17 cellular contexts compared by ENCODE assay signal in genomic region chr2:186772579-186772978, GRCh38.
DNase-seq lines count a peak whose midpoint lies in the region; ATAC-seq and TF ChIP-seq lines count a peak whose summit lies in the region.
"Had no signal": no experiment of that assay in that cellular context is flagged by ENCODE, and none has a peak within 500 bp of the region (broad histone marks: within the 10 kb centered on the region; RNA-seq: fewer than 3 reads in every experiment).

No MANE protein-coding gene starts in this region.

- H3K14ac ChIP-seq in neuronal stem cell (ENCODE audit: low read length) = no peak overlapping the region

- H3K4me2 ChIP-seq in PC-9 = peak overlapping the region; percentile 75
- H3K4me2 ChIP-seq in neuronal stem cell (ENCODE audit: insufficient read depth, low read length, poor library complexity, severe bottlenecking) = no peak overlapping the region

- H4K8ac ChIP-seq in neuronal stem cell (ENCODE audit: low read depth, low read length) = no peak overlapping the region

- H3K36me3 ChIP-seq in Caco-2 (ENCODE audit: control insufficient read depth, insufficient read depth, low read length) (no peaks in the 10 kb centered on the region), PC-9 (ENCODE audit: low read depth) (no peaks in the 10 kb centered on the region), neuronal stem cell (replicated peaks in 1 of 2; ENCODE audit: control insufficient read depth in 2 of 2, insufficient read depth in 2 of 2, low read length in 2 of 2) (no peaks in the 10 kb centered on the region)

- DNase-seq in Caco-2 = no peak
- DNase-seq in PC-9 = no peak
- DNase-seq in neuronal stem cell (ENCODE audit: low spot score) = no peak
- no peak for DNase-seq in AG08396 (ENCODE audit: low spot score)
- no peak for DNase-seq in SHP77 treated with DMSO at 0.1 percent for 48 hours (lab: John Stamatoyannopoulos, UW)
- no peak for DNase-seq in cerebellar nuclear complex (lab: John Stamatoyannopoulos, UW)
- DNase-seq: C1 segment of cervical spinal cord, DMS79 treated with DMSO at 0.1 percent for 48 hours, NCI-H1105, NCI-H1694 treated with DMSO at 0.1 percent for 48 hours, NCI-H526, SW 1271, T-helper 2 cell had no signal

- H3K27ac Mint-ChIP-seq in Caco-2 (ENCODE audit: unreplicated experiment) = peak overlapping the region; percentile 88

- no CpG with 5 or more reads among the region's 3 CpGs for WGBS in neuronal stem cell (ENCODE audit: extremely low coverage in 2 of 2, insufficient read length in 2 of 2, insufficient replicate concordance in 1 of 2), 2 donors

- no peak overlapping the region for H3K9ac ChIP-seq in neuronal stem cell (ENCODE audit: low read depth, low read length, poor library complexity)

- POLR2A ChIA-PET in Caco-2 (lab: Charles Lee) = no interaction called here
- POLR2A ChIA-PET in PC-9 (lab: Charles Lee; ENCODE audit: unreplicated experiment) = interaction anchor here (0.9 kb wide), 1 partner anchor 21 kb away, joined by 3 read pairs; no protein-coding TSS in a partner anchor

- CTCF ChIA-PET in Caco-2 (lab: Charles Lee) = interaction anchor here (1.6 kb wide), 1 partner anchor 9 kb away, joined by 4 read pairs; no protein-coding TSS in a partner anchor
- CTCF ChIA-PET in PC-9 (lab: Charles Lee) = interaction anchor here (0.5 kb wide), 1 partner anchor 10 kb away, joined by 3 read pairs; no protein-coding TSS in a partner anchor

- H2AK5ac ChIP-seq in neuronal stem cell (ENCODE audit: low read depth, low read length) = no peak overlapping the region

- intact Hi-C loops in Caco-2 (cut with micrococcal nuclease; ENCODE audit: unreplicated experiment) (loop anchor here (1.0 to 5.0 kb wide), 2 partner anchors 55 to 78 kb away; partner anchors contain the start of gene FAM171B), PC-9 (cut with micrococcal nuclease; ENCODE audit: unreplicated experiment) (loop anchor here (5.0 kb wide), 2 partner anchors 90 to 285 kb away; partner anchors contain the start of gene ZC3H15)

- H2AFZ ChIP-seq in PC-9 = no peak overlapping the region
- peak overlapping the region; percentile 7 for H2AFZ ChIP-seq in neuronal stem cell (ENCODE audit: low read length)

- H3K4me3 ChIP-seq in Caco-2 (ENCODE audit: low read depth, low read length) = no peak overlapping the region
- peak overlapping the region; percentile 42; the same call in 1 of the 2 replicates for H3K4me3 ChIP-seq in PC-9
- H3K4me3 ChIP-seq in neuronal stem cell (ENCODE audit: low read length in 2 of 2) = no peak overlapping the region
- H3K4me3 ChIP-seq: A549 had no signal

- H2BK120ac ChIP-seq in neuronal stem cell (ENCODE audit: low read depth, low read length) = no peak overlapping the region

- no peaks in the 10 kb centered on the region for H4K20me1 ChIP-seq in PC-9 (ENCODE audit: insufficient read depth)

- no peaks in the 10 kb centered on the region for H3K27me3 Mint-ChIP-seq in Caco-2 (ENCODE audit: insufficient read depth, unreplicated experiment)

- H3K9me3 Mint-ChIP-seq in Caco-2 (ENCODE audit: unreplicated experiment) = peaks cover 27% of the 10 kb centered on the region

- H3K4me1 Mint-ChIP-seq in Caco-2 (ENCODE audit: low read depth, unreplicated experiment) = peaks cover 30% of the 10 kb centered on the region

- peak overlapping the region; percentile 42 for H3K4me3 Mint-ChIP-seq in Caco-2 (ENCODE audit: unreplicated experiment)
- H3K4me3 Mint-ChIP-seq: H9 had no signal

- H3K27me3 ChIP-seq in Caco-2 (replicated peaks; ENCODE audit: control insufficient read depth, insufficient read depth, low read length) (no peaks in the 10 kb centered on the region), PC-9 (ENCODE audit: insufficient read depth, low read depth) (no peaks in the 10 kb centered on the region), neuronal stem cell (ENCODE audit: control insufficient read depth in 3 of 3, insufficient read depth in 3 of 3, low read depth in 1 of 3, low read length in 3 of 3) (no peaks in the 10 kb centered on the region)

- no peaks in the 10 kb centered on the region for H3K9me2 ChIP-seq in PC-9 (ENCODE audit: insufficient read depth)

- no peak overlapping the region for H3K4ac ChIP-seq in neuronal stem cell (ENCODE audit: low read length)

- no peak overlapping the region for H2BK15ac ChIP-seq in neuronal stem cell (ENCODE audit: low read length)

- H3K9me3 ChIP-seq in Caco-2 (peaks cover 13% of the 10 kb centered on the region), PC-9 (ENCODE audit: insufficient read depth, low read depth) (no peaks in the 10 kb centered on the region; the same call in 1 of the 2 replicates), neuronal stem cell (replicated peaks in 1 of 2; ENCODE audit: control insufficient read depth in 2 of 2, insufficient read depth in 1 of 2, low read depth in 1 of 2, low read length in 2 of 2) (peaks cover 0 to 8% of the 10 kb centered on the region in 2 donors)
- H3K9me3 ChIP-seq: A549 had no signal

- no peak overlapping the region for H4K91ac ChIP-seq in neuronal stem cell (ENCODE audit: low read depth, low read length, poor library complexity)

- H3K79me2 ChIP-seq in PC-9 (ENCODE audit: low read depth) = no peaks in the 10 kb centered on the region

- H2BK5ac ChIP-seq in neuronal stem cell (ENCODE audit: low read length) = no peak overlapping the region

- H3F3A ChIP-seq in PC-9 (ENCODE audit: insufficient read depth, low read depth) = peaks cover 20% of the 10 kb centered on the region

- BruUV-seq in Caco-2 (replicated peaks; lab: Mats Ljungman, UMichigan) (no TSS peak), PC-9 (replicated peaks; lab: Mats Ljungman, UMichigan) (no TSS peak)

- no peak overlapping the region for H2BK12ac ChIP-seq in neuronal stem cell (ENCODE audit: low read length)

- no peak overlapping the region for H3K23ac ChIP-seq in neuronal stem cell (ENCODE audit: low read depth, low read length, poor library complexity)

- H3K36me3 Mint-ChIP-seq in Caco-2 (ENCODE audit: insufficient read depth, unreplicated experiment) = no peaks in the 10 kb centered on the region

- peak; percentile 59 for ATAC-seq in GM19463 (IDR thresholded peaks at IDR 0.05; ENCODE audit: unreplicated experiment)
- ATAC-seq in HG03095 (IDR thresholded peaks at IDR 0.05; ENCODE audit: unreplicated experiment) = no peak

- no peak for TF ChIP-seq CTCF in Caco-2 (IDR thresholded peaks at IDR 0.05; ENCODE audit: insufficient read depth in 1 of 2, low read depth in 1 of 2, low read length in 1 of 2, severe bottlenecking in 1 of 2, unreplicated experiment in 1 of 2)
- TF ChIP-seq CTCF in PC-9 (conservative IDR thresholded peaks at IDR 0.05) = no peak

- H3K18ac ChIP-seq in neuronal stem cell (ENCODE audit: low read length) = no peak overlapping the region

- peaks cover 26% of the 10 kb centered on the region for H3K4me1 ChIP-seq in Caco-2
- peaks cover 30% of the 10 kb centered on the region for H3K4me1 ChIP-seq in PC-9 (replicated peaks; ENCODE audit: insufficient read depth)
- no peaks in the 10 kb centered on the region for H3K4me1 ChIP-seq in neuronal stem cell (ENCODE audit: control insufficient read depth in 2 of 2, insufficient read depth in 1 of 2, low read depth in 1 of 2, low read length in 2 of 2)

- no peaks in the 10 kb centered on the region for H3K79me1 ChIP-seq in neuronal stem cell (ENCODE audit: low read depth, low read length)

- H3K27ac ChIP-seq in PC-9 (peak overlapping the region; percentile 99), neuronal stem cell (replicated peaks; ENCODE audit: low read length) (no peak overlapping the region)
